Comparison of ENCODE assay signal across 8 cellular contexts in genomic region chr20:52150440-52151258, GRCh38. TPM values are rescaled to one million over a fixed set of nuclear protein-coding genes. Genes with fewer than 3 reads are reported as not detected.
DNase-seq lines count a peak whose midpoint lies in the region; ATAC-seq, FAIRE-seq and TF ChIP-seq lines count a peak whose summit lies in the region.

No MANE protein-coding gene starts in this region.

- DNase-seq in DMS 273 treated with DMSO at 0.1 percent for 48 hours (lab: John Stamatoyannopoulos, UW) (peak; percentile 1), NCI-H2029 (lab: John Stamatoyannopoulos, UW) (peak; percentile 21), WTC11 (ENCODE audit: low spot score) (no peak), heart right ventricle (peak in 1 of 2 donors; percentile 12), small intestine (peak; percentile 42)
- no peak for DNase-seq in stimulated activated effector memory CD8-positive, alpha-beta T cell treated with anti-CD3 and anti-CD28 coated beads, Interleukin-12 subunit alpha, Interleukin-12 subunit beta, amount 100 ng/mL, for 72 hours (ENCODE audit: low spot score in 2 of 2)
- DNase-seq in T-helper 2 cell treated with Interferon-gamma antibody and Interleukin-4, amounts not matched to agents 5 μg/mL and 100 μg/mL, for 36 hours (ENCODE audit: low spot score), result no peak

- intact Hi-C loops in heart right ventricle (cut with DNase I), result no loop called here

- POLR2A ChIA-PET in WTC11 (lab: Charles Lee), result no interaction called here

- ATAC-seq in GM19468 (IDR thresholded peaks at IDR 0.05; ENCODE audit: extremely low read depth, unreplicated experiment), result peak; percentile 51
- peak; percentile 30; the same call in 1 of the 2 replicates for ATAC-seq in WTC11
- ATAC-seq in heart right ventricle, result peak in 1 of 8 donors; percentile 49
- ATAC-seq in stimulated activated effector memory CD8-positive, alpha-beta T cell treated with anti-CD3 and anti-CD28 coated beads, Interleukin-12 subunit alpha, Interleukin-12 subunit beta, amount 100 ng/mL, for 72 hours, result no peak

- H3K36me3 Mint-ChIP-seq in WTC11, result peaks cover 14% of the 10 kb centered on the region
- H3K36me3 Mint-ChIP-seq in stimulated activated effector memory CD8-positive, alpha-beta T cell treated with anti-CD3 and anti-CD28 coated beads, Interleukin-12 subunit alpha, Interleukin-12 subunit beta, amount 100 ng/mL, for 72 hours, result peaks cover 29% of the 10 kb centered on the region
- peaks cover 9% of the 10 kb centered on the region for H3K36me3 Mint-ChIP-seq in T-helper 2 cell treated with Interferon-gamma antibody and Interleukin-4, amounts not matched to agents 5 μg/mL and 100 μg/mL, for 36 hours (ENCODE audit: low read depth)

- H3K27me3 Mint-ChIP-seq in WTC11 (ENCODE audit: low read depth), result no peaks in the 10 kb centered on the region
- no peaks in the 10 kb centered on the region for H3K27me3 Mint-ChIP-seq in T-helper 2 cell treated with Interferon-gamma antibody and Interleukin-4, amounts not matched to agents 5 μg/mL and 100 μg/mL, for 36 hours (ENCODE audit: low read depth)

- no peak overlapping the region for H3K4me3 Mint-ChIP-seq in WTC11
- H3K4me3 Mint-ChIP-seq in stimulated activated effector memory CD8-positive, alpha-beta T cell treated with anti-CD3 and anti-CD28 coated beads, Interleukin-12 subunit alpha, Interleukin-12 subunit beta, amount 100 ng/mL, for 72 hours, result no peak overlapping the region
- no peak overlapping the region for H3K4me3 Mint-ChIP-seq in T-helper 2 cell treated with Interferon-gamma antibody and Interleukin-4, amounts not matched to agents 5 μg/mL and 100 μg/mL, for 36 hours

- H3K4me3 ChIP-seq in heart right ventricle, result no peak overlapping the region
- no peak overlapping the region for H3K4me3 ChIP-seq in small intestine (ENCODE audit: low read depth in 1 of 2, low read length in 2 of 2)

- WGBS in heart right ventricle, 2 donors, result 62 to 64% methylated on average over 2 of the region's 2 CpGs
- WGBS in small intestine, 3 donors, result 62 to 67% (median 66%) methylated on average over 2 of the region's 2 CpGs

- no peaks in the 10 kb centered on the region for H3K9me3 ChIP-seq in heart right ventricle
- H3K9me3 ChIP-seq in small intestine (ENCODE audit: control insufficient read depth, low read depth), result no peaks in the 10 kb centered on the region

- CTCF ChIA-PET in WTC11 (lab: Charles Lee), result interaction anchor here (0.6 to 3.7 kb wide), 13 partner anchors 9 to 83 kb away, joined by 3 to 22 read pairs (median 3); no protein-coding TSS in a partner anchor

- H3K27ac ChIP-seq in heart right ventricle (no peak overlapping the region), small intestine (ENCODE audit: low read depth in 1 of 2, low read length in 1 of 2) (no peak overlapping the region)

- peaks cover 0 to 58% (median 7%) of the 10 kb centered on the region in 9 donors for H3K36me3 ChIP-seq in heart right ventricle
- peaks cover 6 to 8% of the 10 kb centered on the region in 2 donors for H3K36me3 ChIP-seq in small intestine (ENCODE audit: control insufficient read depth in 2 of 2, insufficient read depth in 2 of 2, low read length in 2 of 2)

- H3K4me1 Mint-ChIP-seq in WTC11, result no peaks in the 10 kb centered on the region
- no peaks in the 10 kb centered on the region for H3K4me1 Mint-ChIP-seq in stimulated activated effector memory CD8-positive, alpha-beta T cell treated with anti-CD3 and anti-CD28 coated beads, Interleukin-12 subunit alpha, Interleukin-12 subunit beta, amount 100 ng/mL, for 72 hours
- no peaks in the 10 kb centered on the region for H3K4me1 Mint-ChIP-seq in T-helper 2 cell treated with Interferon-gamma antibody and Interleukin-4, amounts not matched to agents 5 μg/mL and 100 μg/mL, for 36 hours (ENCODE audit: low read depth)

- H3K27me3 ChIP-seq in heart right ventricle, result no peaks in the 10 kb centered on the region
- no peaks in the 10 kb centered on the region for H3K27me3 ChIP-seq in small intestine (ENCODE audit: control insufficient read depth in 2 of 2, insufficient read depth in 2 of 2, low read length in 2 of 2)

- H3K9me3 Mint-ChIP-seq in WTC11, result no peaks in the 10 kb centered on the region
- no peaks in the 10 kb centered on the region for H3K9me3 Mint-ChIP-seq in stimulated activated effector memory CD8-positive, alpha-beta T cell treated with anti-CD3 and anti-CD28 coated beads, Interleukin-12 subunit alpha, Interleukin-12 subunit beta, amount 100 ng/mL, for 72 hours
- no peaks in the 10 kb centered on the region for H3K9me3 Mint-ChIP-seq in T-helper 2 cell treated with Interferon-gamma antibody and Interleukin-4, amounts not matched to agents 5 μg/mL and 100 μg/mL, for 36 hours

- FAIRE-seq in small intestine (lab: Jason Lieb, UNC), result peak; percentile 33

- no peak overlapping the region for H3K27ac Mint-ChIP-seq in WTC11
- no peak overlapping the region for H3K27ac Mint-ChIP-seq in stimulated activated effector memory CD8-positive, alpha-beta T cell treated with anti-CD3 and anti-CD28 coated beads, Interleukin-12 subunit alpha, Interleukin-12 subunit beta, amount 100 ng/mL, for 72 hours
- H3K27ac Mint-ChIP-seq in T-helper 2 cell treated with Interferon-gamma antibody and Interleukin-4, amounts not matched to agents 5 μg/mL and 100 μg/mL, for 36 hours, result no peak overlapping the region

- TF ChIP-seq CTCF in WTC11 (IDR thresholded peaks at IDR 0.05) (peak; percentile 31; the same call in 1 of the 2 replicates), heart right ventricle (IDR thresholded peaks at IDR 0.05) (peak; percentile 43 to 87 (median 74))

- H3K4me1 ChIP-seq in heart right ventricle (no peaks in the 10 kb centered on the region), small intestine (ENCODE audit: control insufficient read depth in 2 of 2, insufficient read depth in 1 of 2, low read depth in 1 of 2, low read length in 1 of 2) (no peaks in the 10 kb centered on the region)

TF ChIP-seq in WTC11, 78 proteins besides CTCF, POLR2A, EP300 and RAD21:
- TF ChIP-seq FOXK1 (CRISPR knock-in tag; IDR thresholded peaks at IDR 0.05), result no peak
- no peak for TF ChIP-seq ATF3 (CRISPR knock-in tag; conservative IDR thresholded peaks at IDR 0.05)
- no peak for TF ChIP-seq USF1 (CRISPR knock-in tag; IDR thresholded peaks at IDR 0.05)
TF ChIP-seq in WTC11: peak in this region for 0.

RNA-seq across cellular contexts. Expression of gene ZFP64, which starts 40.9 kb away (rescaled TPM):
- total RNA-seq in WTC11 (2021), result 26.1 to 32.4 TPM (median 29.4 TPM) in 3 replicates
- total RNA-seq in heart right ventricle, result 10 to 100 TPM in 2 of 10 donors, 1 to 10 TPM in 8; 6.5 to 10.6 (median 8.4) TPM
- 1 to 10 TPM; 2.0 to 3.6 TPM for polyA plus RNA-seq in heart right ventricle
- 1 to 10 TPM; 4.1 to 9.3 (median 5.8) TPM for polyA plus RNA-seq in small intestine

Comparison
In these comparisons a context has a peak if more than half of its experiments do, and no peak if none do; other contexts are left out.
1. DNase-seq: peak in DMS 273 treated with DMSO at 0.1 percent for 48 hours (single experiment), NCI-H2029 (single experiment) and small intestine (single experiment); none in WTC11 (single experiment), stimulated activated effector memory CD8-positive, alpha-beta T cell treated with anti-CD3 and anti-CD28 coated beads, Interleukin-12 subunit alpha, Interleukin-12 subunit beta, amount 100 ng/mL, for 72 hours (0 of 2) and T-helper 2 cell treated with Interferon-gamma antibody and Interleukin-4, amounts not matched to agents 5 μg/mL and 100 μg/mL, for 36 hours (single experiment).